2 cellular contexts compared by ENCODE assay signal in the genomic region with DNA sequence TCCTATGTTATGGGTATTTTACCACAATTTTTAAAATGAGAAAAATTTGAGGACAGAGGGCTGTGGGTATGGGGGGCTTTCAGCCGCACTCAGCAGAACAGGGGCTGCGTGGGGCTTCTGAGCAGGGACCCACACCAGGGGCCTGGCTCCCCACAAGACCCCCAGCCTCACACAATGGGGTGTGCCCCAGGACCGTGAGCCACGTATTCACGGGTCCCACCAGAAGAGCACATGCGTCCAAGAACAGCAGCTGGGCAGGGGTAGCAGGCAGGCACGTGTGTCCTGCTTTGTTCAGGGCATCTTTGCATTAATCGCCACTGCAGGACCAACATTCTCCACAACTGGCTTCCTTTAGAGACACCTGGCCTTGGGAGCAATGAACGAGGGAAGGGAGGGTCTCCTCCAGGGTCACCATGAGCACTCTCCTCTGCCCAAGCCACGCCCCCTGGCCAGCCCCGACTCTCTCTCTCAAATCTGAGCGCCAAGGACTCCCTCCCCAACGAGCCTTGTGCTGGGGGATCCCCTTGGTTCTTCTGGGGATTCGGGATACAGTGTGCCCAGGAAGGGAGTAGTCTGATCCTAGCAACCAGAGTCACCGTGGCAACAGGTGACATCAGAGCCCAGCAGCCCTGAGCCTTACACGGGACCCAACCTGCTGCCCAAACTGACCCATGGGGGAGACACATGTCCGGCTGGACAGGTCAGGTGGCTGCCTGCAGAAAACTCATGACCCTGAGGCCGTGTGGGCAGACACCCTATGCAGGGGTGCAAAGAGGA.
TF ChIP-seq lines count a peak whose summit lies in the region.

No MANE protein-coding gene starts in this region.

TF ChIP-seq in A549, 52 proteins besides CTCF, POLR2A, EP300 and RAD21:
- TF ChIP-seq NR3C1 (IDR thresholded peaks at IDR 0.05) = no peak
- TF ChIP-seq BHLHE40 (IDR thresholded peaks at IDR 0.05; ENCODE audit: low read depth, low read length) = no peak
- no peak for TF ChIP-seq SMC3 (IDR thresholded peaks at IDR 0.05)
- TF ChIP-seq, protein P1, sequence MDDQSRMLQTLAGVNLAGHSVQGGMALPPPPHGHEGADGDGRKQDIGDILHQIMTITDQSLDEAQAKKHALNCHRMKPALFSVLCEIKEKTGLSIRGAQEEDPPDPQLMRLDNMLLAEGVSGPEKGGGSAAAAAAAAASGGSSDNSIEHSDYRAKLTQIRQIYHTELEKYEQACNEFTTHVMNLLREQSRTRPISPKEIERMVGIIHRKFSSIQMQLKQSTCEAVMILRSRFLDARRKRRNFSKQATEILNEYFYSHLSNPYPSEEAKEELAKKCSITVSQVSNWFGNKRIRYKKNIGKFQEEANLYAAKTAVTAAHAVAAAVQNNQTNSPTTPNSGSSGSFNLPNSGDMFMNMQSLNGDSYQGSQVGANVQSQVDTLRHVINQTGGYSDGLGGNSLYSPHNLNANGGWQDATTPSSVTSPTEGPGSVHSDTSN (IDR thresholded peaks at IDR 0.05) = no peak
- peak; percentile 96 for TF ChIP-seq RFX5 (IDR thresholded peaks at IDR 0.05)
- no peak for TF ChIP-seq JUNB (IDR thresholded peaks at IDR 0.05)

TF ChIP-seq in HCT116, 20 proteins besides CTCF, POLR2A, EP300 and RAD21:
- TF ChIP-seq POLR2AphosphoS5 (IDR thresholded peaks at IDR 0.05; ENCODE audit: low read depth, low read length) = peak; percentile 11
- no peak for TF ChIP-seq ZNF274 (IDR thresholded peaks at IDR 0.05; ENCODE audit: low read depth, low read length)
